ENCODE assay signal across 22 cellular contexts in genomic region chr2:212938144-212938793, GRCh38.
"Had no signal": no experiment of that assay in that cellular context is flagged by ENCODE, and none has a peak within 500 bp of the region (broad histone marks: within the 10 kb centered on the region; RNA-seq: fewer than 3 reads in every experiment).

No MANE protein-coding gene starts in this region.

- H3K4me3 ChIP-seq: esophagus squamous epithelium, gastroesophageal sphincter, mucosa of descending colon, right atrium auricular region, sigmoid colon, skin epidermis, suprapubic skin, thyroid gland had no signal

- ATAC-seq: effector memory CD8-positive, alpha-beta T cell; gastroesophageal sphincter; left lobe of liver; mucosa of descending colon; naive thymus-derived CD8-positive, alpha-beta T cell; stimulated activated naive CD8-positive, alpha-beta T cell treated with anti-CD3 and anti-CD28 coated beads, Interleukin-15, Interleukin-2, amounts not matched to agents 100 U/mL and 50 U/mL, for 24 hours had no signal

- DNase-seq: effector memory CD8-positive, alpha-beta T cell; esophagus squamous epithelium; foreskin fibroblast; glutamatergic neuron; islet precursor cell; mammary epithelial cell; mucosa of descending colon; naive thymus-derived CD8-positive, alpha-beta T cell; sigmoid colon; stimulated activated CD4-positive, alpha-beta T cell treated with anti-CD3 and anti-CD28 coated beads, Interleukin-2, amount 100 ng/mL, for 24 hours; stimulated activated CD4-positive, alpha-beta T cell treated with anti-CD3 and anti-CD28 coated beads, Interleukin-4, amount 100 ng/mL, for 4 hours; stimulated activated naive CD8-positive, alpha-beta T cell treated with anti-CD3 and anti-CD28 coated beads, Interleukin-15, Interleukin-2, amounts not matched to agents 100 U/mL and 50 U/mL, for 24 hours; thyroid gland had no signal

- H3K4me3 Mint-ChIP-seq: dendritic cell treated with granulocyte-macrophage colony-stimulating factor and Interleukin-4, amounts not matched to agents 40 ng/mL and 50 ng/mL, for 4 days; effector memory CD8-positive, alpha-beta T cell; naive thymus-derived CD8-positive, alpha-beta T cell; type B pancreatic cell had no signal

- H3K27ac Mint-ChIP-seq: dendritic cell treated with granulocyte-macrophage colony-stimulating factor and Interleukin-4, amounts not matched to agents 40 ng/mL and 50 ng/mL, for 4 days; effector memory CD8-positive, alpha-beta T cell; naive thymus-derived CD8-positive, alpha-beta T cell; type B pancreatic cell had no signal

- H3K27ac ChIP-seq: epithelial cell of prostate, gastroesophageal sphincter, neutrophil, right atrium auricular region, sigmoid colon, suprapubic skin, thyroid gland had no signal

- H3K9me3 ChIP-seq: esophagus squamous epithelium, gastroesophageal sphincter, mucosa of descending colon, neutrophil, right atrium auricular region, sigmoid colon, suprapubic skin, thyroid gland had no signal

- H3K36me3 ChIP-seq: esophagus squamous epithelium, gastroesophageal sphincter, neutrophil, right atrium auricular region, sigmoid colon, suprapubic skin, thyroid gland had no signal

- H3K27me3 ChIP-seq: esophagus squamous epithelium, gastroesophageal sphincter, neutrophil, right atrium auricular region, sigmoid colon, suprapubic skin, thyroid gland had no signal

- H3K4me1 Mint-ChIP-seq: naive thymus-derived CD8-positive, alpha-beta T cell had no signal

- H3K27me3 Mint-ChIP-seq: dendritic cell treated with granulocyte-macrophage colony-stimulating factor and Interleukin-4, amounts not matched to agents 40 ng/mL and 50 ng/mL, for 4 days; effector memory CD8-positive, alpha-beta T cell; type B pancreatic cell had no signal

- H3K9me3 Mint-ChIP-seq: effector memory CD8-positive, alpha-beta T cell; naive thymus-derived CD8-positive, alpha-beta T cell had no signal
